Comparison of ENCODE assay signal across 2 cellular contexts in the genomic region with DNA sequence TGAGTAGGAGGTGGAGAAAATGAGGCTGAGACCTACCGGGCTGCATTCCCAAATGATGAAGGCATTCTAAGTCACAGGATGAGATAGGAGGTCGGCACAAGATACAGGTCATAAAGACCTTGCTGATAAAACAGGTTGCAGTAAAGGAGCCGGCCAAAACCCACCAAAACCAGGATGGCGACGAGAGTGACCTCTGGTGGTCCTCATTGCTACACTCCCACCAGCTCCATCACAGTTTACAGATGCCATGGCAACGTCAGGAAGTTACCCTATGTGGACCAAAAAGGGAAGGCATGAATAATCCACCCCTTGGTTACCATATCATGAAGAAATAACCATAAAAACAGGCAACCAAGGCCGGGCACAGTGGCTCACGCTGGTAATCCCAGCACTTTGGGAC. TPM values are rescaled to one million over a fixed set of nuclear protein-coding genes. Genes with fewer than 3 reads are reported as not detected.
"Had no signal": no experiment of that assay in that cellular context is flagged by ENCODE, and none has a peak within 500 bp of the region (broad histone marks: within the 10 kb centered on the region; RNA-seq: fewer than 3 reads in every experiment).

No MANE protein-coding gene starts in this region.

RNA-seq across cellular contexts. Expression of gene ZNF114, which starts 4.6 kb away (rescaled TPM):
- total RNA-seq: activated CD4-positive, alpha-beta T cell treated with anti-CD3 and anti-CD28 coated beads, Interleukin-2, amount 10 ng/mL, durations not matched to agents 7 days and 5 days; ascending aorta had no signal
